In the genomic region with DNA sequence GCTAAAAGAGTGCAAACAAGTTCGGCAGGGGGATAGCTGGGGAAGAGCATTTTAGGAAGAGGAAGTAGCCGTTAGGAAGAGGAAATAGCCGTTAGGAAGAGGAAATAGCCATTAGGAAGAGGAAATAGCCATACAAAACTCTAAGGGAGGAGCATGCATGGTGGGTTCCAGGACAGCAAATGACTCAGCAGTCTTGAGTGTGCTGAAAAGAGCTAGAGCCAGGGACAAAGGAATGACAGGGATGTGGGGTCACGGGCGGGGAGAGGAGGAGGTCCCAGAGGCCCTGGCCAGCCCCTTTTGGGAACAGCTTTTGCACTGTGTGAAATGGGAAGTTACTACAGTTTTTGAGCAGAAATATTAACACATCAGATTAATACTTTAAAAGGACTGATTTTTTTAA, we compare ENCODE assay signal across 14 cellular contexts.
DNase-seq lines count a peak whose midpoint lies in the region; ATAC-seq and TF ChIP-seq lines count a peak whose summit lies in the region.
"Had no signal": no experiment of that assay in that cellular context is flagged by ENCODE, and none has a peak within 500 bp of the region (broad histone marks: within the 10 kb centered on the region; RNA-seq: fewer than 3 reads in every experiment).

No MANE protein-coding gene starts in this region.

- peak; percentile 84 for ATAC-seq in WTC11
- no peak for ATAC-seq in effector memory CD8-positive, alpha-beta T cell (replicated peaks)
- ATAC-seq in HG02588 (IDR thresholded peaks at IDR 0.05; ENCODE audit: unreplicated experiment): no peak
- ATAC-seq in HG03457 (IDR thresholded peaks at IDR 0.05; ENCODE audit: unreplicated experiment): no peak
- ATAC-seq: activated CD4-positive, CD25-positive, alpha-beta regulatory T cell treated with anti-CD3 and anti-CD28 coated beads, Interleukin-2, amount 50 U/mL, for 24 hours had no signal

- POLR2A ChIA-PET in WTC11 (lab: Charles Lee): no interaction called here

- CTCF ChIA-PET in WTC11 (lab: Charles Lee): interaction anchor here (0.8 kb wide), 1 partner anchor 40 kb away, joined by 3 read pairs; no protein-coding TSS in a partner anchor

- H3K27ac Mint-ChIP-seq in WTC11: peak overlapping the region; percentile 20; the same call in 1 of the 2 replicates
- H3K27ac Mint-ChIP-seq in effector memory CD8-positive, alpha-beta T cell: no peak overlapping the region
- H3K27ac Mint-ChIP-seq: activated T-helper 1 cell treated with anti-CD3 and anti-CD28 coated beads, Interleukin-12 subunit alpha, Interleukin-12 subunit beta, Interleukin-2, Interleukin-4 antibody, amounts not matched to agents 30 ng/mL and 10 ng/mL and 1 ng/mL, durations not matched to agents 14 hours and 24 hours and 36 hours had no signal

- H3K27me3 Mint-ChIP-seq in WTC11 (ENCODE audit: low read depth): no peaks in the 10 kb centered on the region
- no peaks in the 10 kb centered on the region for H3K27me3 Mint-ChIP-seq in effector memory CD8-positive, alpha-beta T cell

- TF ChIP-seq CTCF in WTC11 (IDR thresholded peaks at IDR 0.05): no peak

- no peak overlapping the region for H3K4me3 Mint-ChIP-seq in WTC11
- H3K4me3 Mint-ChIP-seq in effector memory CD8-positive, alpha-beta T cell: no peak overlapping the region
- H3K4me3 Mint-ChIP-seq: activated T-helper 1 cell treated with anti-CD3 and anti-CD28 coated beads, Interleukin-12 subunit alpha, Interleukin-12 subunit beta, Interleukin-2, Interleukin-4 antibody, amounts not matched to agents 30 ng/mL and 10 ng/mL and 1 ng/mL, durations not matched to agents 14 hours and 24 hours and 36 hours had no signal

- peak; percentile 24 for DNase-seq in HCEC 1CT
- DNase-seq in WTC11 (ENCODE audit: low spot score): no peak
- DNase-seq in iPS-NIHi11 (ENCODE audit: low spot score): peak; percentile 41
- DNase-seq in ureter (ENCODE audit: low spot score): peak; percentile 55
- DNase-seq in effector memory CD8-positive, alpha-beta T cell: no peak
- DNase-seq in NOMO-1 treated with DMSO at 0.1 percent for 48 hours (lab: John Stamatoyannopoulos, UW; ENCODE audit: unreplicated experiment): no peak
- DNase-seq: NCI-H1105 treated with DMSO at 0.1 percent for 48 hours, NCI-H446 treated with DMSO at 0.1 percent for 48 hours, posterior cingulate gyrus, SHP77 treated with DMSO at 0.1 percent for 48 hours had no signal

- H3K36me3 Mint-ChIP-seq in WTC11: no peaks in the 10 kb centered on the region
- no peaks in the 10 kb centered on the region for H3K36me3 Mint-ChIP-seq in effector memory CD8-positive, alpha-beta T cell (ENCODE audit: insufficient read depth)

- 0 out of 2 replicates have a peak, but pooled peaks cover 5% of the 10 kb centered on the region for H3K9me3 Mint-ChIP-seq in WTC11
- H3K9me3 Mint-ChIP-seq in effector memory CD8-positive, alpha-beta T cell: peaks cover 6 to 10% of the 10 kb centered on the region in 2 donors

- H3K4me1 Mint-ChIP-seq in WTC11: peaks cover 20% of the 10 kb centered on the region
- no peaks in the 10 kb centered on the region for H3K4me1 Mint-ChIP-seq in effector memory CD8-positive, alpha-beta T cell (ENCODE audit: low read depth in 2 of 2)

TF ChIP-seq in WTC11, 78 proteins besides CTCF, POLR2A, EP300 and RAD21:
- no peak for TF ChIP-seq STAT6 (CRISPR knock-in tag; conservative IDR thresholded peaks at IDR 0.05; ENCODE audit: low read depth)
- TF ChIP-seq SP1 (CRISPR knock-in tag; conservative IDR thresholded peaks at IDR 0.05): no peak
- peak; percentile 95 for TF ChIP-seq NFE2L1 (CRISPR knock-in tag; IDR thresholded peaks at IDR 0.05)
- TF ChIP-seq ETV6 (CRISPR knock-in tag; IDR thresholded peaks at IDR 0.05): peak; percentile 100
- no peak for TF ChIP-seq RELA (CRISPR knock-in tag; IDR thresholded peaks at IDR 0.05; ENCODE audit: borderline replicate concordance)
- no peak for TF ChIP-seq USF2 (CRISPR knock-in tag; IDR thresholded peaks at IDR 0.05)

Comparison
In these comparisons a context has a peak if more than half of its experiments do, and no peak if none do; other contexts are left out.
1. DNase-seq: peak in HCEC 1CT (single experiment), iPS-NIHi11 (single experiment) and ureter (single experiment); none in WTC11 (single experiment), effector memory CD8-positive, alpha-beta T cell (0 of 3) and NOMO-1 treated with DMSO at 0.1 percent for 48 hours (single experiment).